ENCODE assay signal across 1 cellular context in genomic region chr12:57240069-57240921, GRCh38.
TF ChIP-seq lines count a peak whose summit lies in the region.

No MANE protein-coding gene starts in this region.

TF ChIP-seq in GM23338, 12 proteins besides CTCF, POLR2A, EP300 and RAD21 (continued from another document):
- TF ChIP-seq POLR2AphosphoS5 (IDR thresholded peaks at IDR 0.05; ENCODE audit: low read depth), result peak; percentile 53
